8 cellular contexts compared by ENCODE assay signal in genomic region chr17:58631523-58632323, GRCh38.
DNase-seq lines count a peak whose midpoint lies in the region; ATAC-seq and TF ChIP-seq lines count a peak whose summit lies in the region.

No MANE protein-coding gene starts in this region.

- peak overlapping the region; percentile 93 for H3K9ac ChIP-seq in BLaER1
- H3K9ac ChIP-seq in liver (ENCODE audit: low read depth in 1 of 2, low read length in 2 of 2): peak overlapping the region; percentile 80 to 98

- peak overlapping the region; percentile 97 for H3K27ac ChIP-seq in BLaER1
- peak overlapping the region; percentile 69 to 98 (median 92) for H3K27ac ChIP-seq in dorsolateral prefrontal cortex
- peak overlapping the region; percentile 92 to 97 for H3K27ac ChIP-seq in liver (ENCODE audit: low read depth in 1 of 2, low read length in 2 of 2)

- H4K20me1 ChIP-seq in BLaER1: no peaks in the 10 kb centered on the region

- WGBS in liver: under 1% methylated on average over 30 of the region's 30 CpGs

- ATAC-seq in GM19351 (IDR thresholded peaks at IDR 0.05; ENCODE audit: unreplicated experiment) (peak; percentile 89), HG03469 (IDR thresholded peaks at IDR 0.05; ENCODE audit: unreplicated experiment) (peak; percentile 85)

- DNase-seq in NCI-H748 (lab: John Stamatoyannopoulos, UW; ENCODE audit: unreplicated experiment) (peak; percentile 98), dorsolateral prefrontal cortex (peak; percentile 93 to 98 (median 96))
- DNase-seq in activated CD4-positive, alpha-beta T cell treated with anti-CD3 and anti-CD28 coated beads, Interleukin-2, amount 50 U/mL, for 24 hours (ENCODE audit: low read depth in 1 of 2, low spot score in 1 of 2): peak; percentile 91 to 94
- DNase-seq in stimulated activated CD4-positive, alpha-beta T cell treated with anti-CD3 and anti-CD28 coated beads, Interleukin-2, amount 100 ng/mL, for 48 hours: peak; percentile 92 to 94

- H3K27me3 ChIP-seq in BLaER1 (no peaks in the 10 kb centered on the region), dorsolateral prefrontal cortex (no peaks in the 10 kb centered on the region), liver (ENCODE audit: control insufficient read depth in 4 of 4, insufficient read depth in 4 of 4, low read length in 3 of 4) (no peaks in the 10 kb centered on the region)

- H3K9me3 ChIP-seq in BLaER1: no peaks in the 10 kb centered on the region
- no peaks in the 10 kb centered on the region for H3K9me3 ChIP-seq in liver (ENCODE audit: control insufficient read depth in 4 of 4, low read length in 3 of 4)

- H3K4me1 ChIP-seq in BLaER1 (peaks cover 24% of the 10 kb centered on the region), liver (ENCODE audit: control insufficient read depth in 4 of 4, insufficient read depth in 4 of 4, low read length in 3 of 4) (peaks cover 2 to 11% (median 7%) of the 10 kb centered on the region in 4 donors)

- peak; percentile 52 to 75 for TF ChIP-seq RAD21 in liver (IDR thresholded peaks at IDR 0.05)

- H3K36me3 ChIP-seq in BLaER1 (no peaks in the 10 kb centered on the region), liver (ENCODE audit: control insufficient read depth in 4 of 4, insufficient read depth in 3 of 4, low read depth in 1 of 4, low read length in 3 of 4) (no peaks in the 10 kb centered on the region)

- intact Hi-C loops in dorsolateral prefrontal cortex (cut with DNase I): loop anchor here (1.0 to 5.0 kb wide), 7 partner anchors 28 to 113 kb away; partner anchors contain the start of genes RAD51C (in 1 of the 2) and TEX14 (in 1 of the 2)

- peak in 49 of 56 donors; percentile 3 to 63 (median 44) for TF ChIP-seq CTCF in dorsolateral prefrontal cortex (IDR thresholded peaks at IDR 0.05 in 54 of 56, conservative IDR thresholded peaks at IDR 0.05 in 2 of 56; ENCODE audit: low read depth in 1 of 56, partially characterized antibody in 56 of 56)
- TF ChIP-seq CTCF in liver (IDR thresholded peaks at IDR 0.05; ENCODE audit: low read depth, low read length, missing input control): peak; percentile 59

- H3K4me3 ChIP-seq in BLaER1 (peak overlapping the region; percentile 58), dorsolateral prefrontal cortex (peak overlapping the region; percentile 21 to 70 (median 53)), liver (ENCODE audit: low read depth in 1 of 3, low read length in 3 of 3) (peak overlapping the region; percentile 37 to 66 (median 43))

- H3K4me2 ChIP-seq in BLaER1: peak overlapping the region; percentile 79

TF ChIP-seq in liver, 16 proteins besides CTCF, POLR2A, EP300 and RAD21:
- peak; percentile 46 to 84 for TF ChIP-seq EGR1 (IDR thresholded peaks at IDR 0.05; ENCODE audit: low read depth in 2 of 2)
- TF ChIP-seq YY1 (IDR thresholded peaks at IDR 0.05): peak; percentile 90
- TF ChIP-seq SP1 (IDR thresholded peaks at IDR 0.05): peak; percentile 73
- TF ChIP-seq HNF4G (IDR thresholded peaks at IDR 0.05): no peak
- TF ChIP-seq, protein P1, sequence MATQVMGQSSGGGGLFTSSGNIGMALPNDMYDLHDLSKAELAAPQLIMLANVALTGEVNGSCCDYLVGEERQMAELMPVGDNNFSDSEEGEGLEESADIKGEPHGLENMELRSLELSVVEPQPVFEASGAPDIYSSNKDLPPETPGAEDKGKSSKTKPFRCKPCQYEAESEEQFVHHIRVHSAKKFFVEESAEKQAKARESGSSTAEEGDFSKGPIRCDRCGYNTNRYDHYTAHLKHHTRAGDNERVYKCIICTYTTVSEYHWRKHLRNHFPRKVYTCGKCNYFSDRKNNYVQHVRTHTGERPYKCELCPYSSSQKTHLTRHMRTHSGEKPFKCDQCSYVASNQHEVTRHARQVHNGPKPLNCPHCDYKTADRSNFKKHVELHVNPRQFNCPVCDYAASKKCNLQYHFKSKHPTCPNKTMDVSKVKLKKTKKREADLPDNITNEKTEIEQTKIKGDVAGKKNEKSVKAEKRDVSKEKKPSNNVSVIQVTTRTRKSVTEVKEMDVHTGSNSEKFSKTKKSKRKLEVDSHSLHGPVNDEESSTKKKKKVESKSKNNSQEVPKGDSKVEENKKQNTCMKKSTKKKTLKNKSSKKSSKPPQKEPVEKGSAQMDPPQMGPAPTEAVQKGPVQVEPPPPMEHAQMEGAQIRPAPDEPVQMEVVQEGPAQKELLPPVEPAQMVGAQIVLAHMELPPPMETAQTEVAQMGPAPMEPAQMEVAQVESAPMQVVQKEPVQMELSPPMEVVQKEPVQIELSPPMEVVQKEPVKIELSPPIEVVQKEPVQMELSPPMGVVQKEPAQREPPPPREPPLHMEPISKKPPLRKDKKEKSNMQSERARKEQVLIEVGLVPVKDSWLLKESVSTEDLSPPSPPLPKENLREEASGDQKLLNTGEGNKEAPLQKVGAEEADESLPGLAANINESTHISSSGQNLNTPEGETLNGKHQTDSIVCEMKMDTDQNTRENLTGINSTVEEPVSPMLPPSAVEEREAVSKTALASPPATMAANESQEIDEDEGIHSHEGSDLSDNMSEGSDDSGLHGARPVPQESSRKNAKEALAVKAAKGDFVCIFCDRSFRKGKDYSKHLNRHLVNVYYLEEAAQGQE (IDR thresholded peaks at IDR 0.05): peak; percentile 88
- peak; percentile 98 for TF ChIP-seq ZBTB33 (IDR thresholded peaks at IDR 0.05)
- TF ChIP-seq GABPA (IDR thresholded peaks at IDR 0.05 in 1 of 2, conservative IDR thresholded peaks at IDR 0.05 in 1 of 2): peak in 1 of 2 donors; percentile 58
- TF ChIP-seq HNF4A (conservative IDR thresholded peaks at IDR 0.05): peak; percentile 32 to 68
- peak; percentile 70 for TF ChIP-seq TAF1 (conservative IDR thresholded peaks at IDR 0.05)
- TF ChIP-seq FOXA2 (IDR thresholded peaks at IDR 0.05): peak; percentile 37
- peak in 1 of 2 donors; percentile 59 for TF ChIP-seq RXRA (IDR thresholded peaks at IDR 0.05)
- TF ChIP-seq, protein P2, sequence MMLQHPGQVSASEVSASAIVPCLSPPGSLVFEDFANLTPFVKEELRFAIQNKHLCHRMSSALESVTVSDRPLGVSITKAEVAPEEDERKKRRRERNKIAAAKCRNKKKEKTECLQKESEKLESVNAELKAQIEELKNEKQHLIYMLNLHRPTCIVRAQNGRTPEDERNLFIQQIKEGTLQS (IDR thresholded peaks at IDR 0.05): peak; percentile 55
- peak; percentile 59 for TF ChIP-seq FOXA1 (IDR thresholded peaks at IDR 0.05)
- TF ChIP-seq JUND (IDR thresholded peaks at IDR 0.05): peak in 1 of 2 donors; percentile 61
- peak; percentile 15 for TF ChIP-seq NR2F2 (IDR thresholded peaks at IDR 0.05)
- TF ChIP-seq MAX (IDR thresholded peaks at IDR 0.05): peak; percentile 24

Comparison
In these comparisons a context has a peak if more than half of its experiments do, and no peak if none do; other contexts are left out.
1. Peak in every context shown above with its lines: DNase-seq, ATAC-seq, H3K4me3 ChIP-seq and H3K27ac ChIP-seq.